In the genomic region with DNA sequence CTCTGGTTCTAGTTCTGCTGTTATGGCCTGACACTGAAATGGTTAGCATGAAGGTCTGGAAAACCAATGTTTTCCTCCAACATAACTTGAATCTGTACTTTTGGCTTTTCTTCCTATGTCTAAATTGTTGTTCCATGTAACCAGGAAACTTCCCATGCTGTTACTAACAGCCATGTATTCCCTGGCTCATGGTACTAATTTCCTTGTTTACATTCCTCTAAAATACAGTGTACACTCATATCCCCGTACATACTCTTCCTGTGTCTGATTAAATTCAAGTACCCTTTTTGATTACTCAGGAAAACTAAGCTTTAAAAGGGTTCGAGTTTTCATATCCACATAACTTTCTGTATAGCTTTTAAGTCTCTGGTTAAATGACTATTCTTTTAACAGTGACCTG, we compare ENCODE assay signal across 20 cellular contexts. TPM values are rescaled to one million over a fixed set of nuclear protein-coding genes. Genes with fewer than 3 reads are reported as not detected.
DNase-seq lines count a peak whose midpoint lies in the region; ATAC-seq and TF ChIP-seq lines count a peak whose summit lies in the region.
"Had no signal": no experiment of that assay in that cellular context is flagged by ENCODE, and none has a peak within 500 bp of the region (broad histone marks: within the 10 kb centered on the region; RNA-seq: fewer than 3 reads in every experiment).

No MANE protein-coding gene starts in this region.

- no peaks in the 10 kb centered on the region for H3K36me3 Mint-ChIP-seq in WTC11
- H3K36me3 Mint-ChIP-seq: CD4-positive, alpha-beta memory T cell; natural killer cell treated with Interleukin-12 subunit alpha and Interleukin-12 subunit beta and Interleukin-15 and Interleukin-18, amount 100 ng/mL, for 72 hours had no signal

- no peaks in the 10 kb centered on the region for H3K9me2 ChIP-seq in GM23248 (ENCODE audit: insufficient read depth)

- no peak overlapping the region for H3K4me2 ChIP-seq in GM23248 (ENCODE audit: unreplicated experiment)

- no peak overlapping the region for H2AFZ ChIP-seq in GM23248

- no peak overlapping the region for H3K27ac ChIP-seq in GM23248
- H3K27ac ChIP-seq in A673 (ENCODE audit: low read depth, low read length, poor library complexity, severe bottlenecking), result no peak overlapping the region
- H3K27ac ChIP-seq: transverse colon, WERI-Rb-1 had no signal

- H3K27ac Mint-ChIP-seq in WTC11, result peak overlapping the region; percentile 6; the same call in 1 of the 2 replicates
- H3K27ac Mint-ChIP-seq: CD4-positive, alpha-beta memory T cell; natural killer cell treated with Interleukin-12 subunit alpha and Interleukin-12 subunit beta and Interleukin-15 and Interleukin-18, amount 100 ng/mL, for 72 hours had no signal

- no peaks in the 10 kb centered on the region for H3K27me3 ChIP-seq in GM23248 (replicated peaks; ENCODE audit: insufficient read depth)
- peaks cover 14% of the 10 kb centered on the region for H3K27me3 ChIP-seq in MG63
- peaks cover 51% of the 10 kb centered on the region for H3K27me3 ChIP-seq in A673 (replicated peaks; ENCODE audit: insufficient read depth, low read depth, low read length, poor library complexity)
- H3K27me3 ChIP-seq: transverse colon had no signal

- H3K9me3 Mint-ChIP-seq in WTC11, result no peaks in the 10 kb centered on the region
- H3K9me3 Mint-ChIP-seq: natural killer cell treated with Interleukin-12 subunit alpha and Interleukin-12 subunit beta and Interleukin-15 and Interleukin-18, amount 100 ng/mL, for 72 hours had no signal

- WGBS in GM23248 (ENCODE audit: low coverage in 1 of 2, low lambda C conversion rate in 2 of 2, missing lambda C conversion rate in 2 of 2), 2 experiments, result 19 to 22% methylated on average over 2 of the region's 2 CpGs

- peaks cover 5% of the 10 kb centered on the region for H3K4me1 ChIP-seq in GM23248 (ENCODE audit: insufficient read depth)
- H3K4me1 ChIP-seq in A673 (ENCODE audit: insufficient read depth, low read length, poor library complexity, severe bottlenecking), result no peaks in the 10 kb centered on the region

- CTCF ChIA-PET in WTC11 (lab: Charles Lee) (interaction anchor here (1.6 to 2.4 kb wide), 2 partner anchors 62 to 181 kb away, joined by 4 to 14 read pairs; no protein-coding TSS in a partner anchor), A673 (lab: Charles Lee) (no interaction called here)

- H3K4me3 ChIP-seq in GM23248, result no peak overlapping the region
- H3K4me3 ChIP-seq in MG63, result no peak overlapping the region
- H3K4me3 ChIP-seq in A673 (ENCODE audit: low read depth, low read length, poor library complexity, severe bottlenecking), result no peak overlapping the region
- H3K4me3 ChIP-seq: transverse colon had no signal

- no peak for ATAC-seq in WTC11
- ATAC-seq in GM21526 (IDR thresholded peaks at IDR 0.05; ENCODE audit: low FRiP score, unreplicated experiment), result no peak
- ATAC-seq: left cardiac atrium; natural killer cell treated with Interleukin-12 subunit alpha and Interleukin-12 subunit beta and Interleukin-15 and Interleukin-18, amount 100 ng/mL, for 72 hours; right cardiac atrium had no signal

- H3K79me2 ChIP-seq in GM23248 (ENCODE audit: insufficient read depth), result no peaks in the 10 kb centered on the region

- BruUV-seq in A673 (replicated peaks; lab: Mats Ljungman, UMichigan), result no TSS peak

- no peak overlapping the region for H3K9ac ChIP-seq in GM23248

- peak; percentile 42 for DNase-seq in GM23248
- DNase-seq in WTC11 (ENCODE audit: low spot score), result no peak
- peak; percentile 5 for DNase-seq in hepatic stellate cell (ENCODE audit: low spot score)
- DNase-seq in renal cortical epithelial cell (ENCODE audit: low read depth), result peak; percentile 26
- no peak for DNase-seq in MG63
- DNase-seq in cerebellar cortex (ENCODE audit: low spot score), result no peak
- DNase-seq in A673 (ENCODE audit: low spot score), result no peak
- DNase-seq: activated naive CD4-positive, alpha-beta T cell; CD4-positive, alpha-beta memory T cell; effector memory CD4-positive, alpha-beta T cell; glutamatergic neuron; left cardiac atrium; NCI-H1048; right cardiac atrium; stimulated activated CD4-positive, alpha-beta T cell treated with anti-CD3 and anti-CD28 coated beads, Interleukin-2, amount 100 ng/mL, for 24 hours; transverse colon; WERI-Rb-1 had no signal

- no peaks in the 10 kb centered on the region for H4K20me1 ChIP-seq in GM23248 (ENCODE audit: insufficient read depth)

- POLR2A ChIA-PET in WTC11 (lab: Charles Lee), result interaction anchor here (0.6 kb wide), 1 partner anchor 53 kb away, joined by 4 read pairs; no protein-coding TSS in a partner anchor
- POLR2A ChIA-PET in A673 (lab: Charles Lee; ENCODE audit: low non-redundant PET), result no interaction called here

- TF ChIP-seq CTCF in WTC11 (IDR thresholded peaks at IDR 0.05) (no peak), A673 (conservative IDR thresholded peaks at IDR 0.05; ENCODE audit: low read depth, low read length) (no peak)

- H3K36me3 ChIP-seq in GM23248 (ENCODE audit: low read depth) (no peaks in the 10 kb centered on the region), MG63 (no peaks in the 10 kb centered on the region), A673 (ENCODE audit: insufficient read depth, low read length, poor library complexity, severe bottlenecking) (no peaks in the 10 kb centered on the region)
- H3K36me3 ChIP-seq: transverse colon, WERI-Rb-1 had no signal

- in situ Hi-C loops in GM23248 (cut with MboI), result no loop called here

- H3K4me3 Mint-ChIP-seq in WTC11, result no peak overlapping the region
- H3K4me3 Mint-ChIP-seq: CD4-positive, alpha-beta memory T cell; natural killer cell treated with Interleukin-12 subunit alpha and Interleukin-12 subunit beta and Interleukin-15 and Interleukin-18, amount 100 ng/mL, for 72 hours had no signal

- H3K4me1 Mint-ChIP-seq in WTC11, result peaks cover 19% of the 10 kb centered on the region

- H3K27me3 Mint-ChIP-seq in WTC11 (ENCODE audit: low read depth), result no peaks in the 10 kb centered on the region

- intact Hi-C loops in A673 (cut with micrococcal nuclease; ENCODE audit: unreplicated experiment), result no loop called here

- H3K9me3 ChIP-seq in GM23248 (ENCODE audit: low read depth) (no peaks in the 10 kb centered on the region), MG63 (no peaks in the 10 kb centered on the region), A673 (ENCODE audit: low read depth, low read length, poor library complexity, severe bottlenecking) (no peaks in the 10 kb centered on the region)
- H3K9me3 ChIP-seq: transverse colon had no signal

- H3F3A ChIP-seq in GM23248 (ENCODE audit: insufficient read depth), result no peaks in the 10 kb centered on the region

TF ChIP-seq in WTC11, 78 proteins besides CTCF, POLR2A, EP300 and RAD21:
- TF ChIP-seq SMAD4 (CRISPR knock-in tag; IDR thresholded peaks at IDR 0.05) (no peak), ATF1 (CRISPR knock-in tag; IDR thresholded peaks at IDR 0.05) (no peak), ZNF232 (CRISPR knock-in tag; IDR thresholded peaks at IDR 0.05) (no peak)

RNA-seq across cellular contexts. Expression of a gene that starts 12.3 kb away (rescaled TPM):
- not detected in 2 replicates for total RNA-seq in GM23248 (2014; rRNA removed; shearing (Covaris generic))
- polyA plus RNA-seq in GM23248 (2016; fragmentation: Nextera tagmentation; extraction: Ambion mirVana), result 0.08 TPM in 1 of 2 replicates, not detected in the other
- 0.11 to 0.14 TPM in 2 of 3 replicates, not detected in the other for total RNA-seq in WTC11 (2021)
- total RNA-seq in renal cortical epithelial cell, result 0.10 TPM in 1 of 2 replicates, not detected in the other
- not detected in 2 replicates for total RNA-seq in MG63 (2014; rRNA removed; shearing (Covaris generic); ENCODE audit: low replicate concordance)
- not detected in 2 replicates for total RNA-seq in A673 (2021)
- total RNA-seq: CD4-positive, alpha-beta memory T cell; left cardiac atrium; natural killer cell treated with Interleukin-12 subunit alpha and Interleukin-12 subunit beta and Interleukin-15 and Interleukin-18, amount 100 ng/mL, for 72 hours; OCI-LY7; right cardiac atrium; transverse colon had no signal
- polyA plus RNA-seq: CD4-positive, alpha-beta memory T cell; right cardiac atrium had no signal

Comparison
In these comparisons a context has a peak if more than half of its experiments do, and no peak if none do; other contexts are left out.
1. DNase-seq: peak in GM23248 (single experiment), hepatic stellate cell (single experiment) and renal cortical epithelial cell (single experiment); none in WTC11 (single experiment), MG63 (single experiment), cerebellar cortex (single experiment) and A673 (single experiment).